ENCODE assay signal across 1 cellular context in the genomic region with DNA sequence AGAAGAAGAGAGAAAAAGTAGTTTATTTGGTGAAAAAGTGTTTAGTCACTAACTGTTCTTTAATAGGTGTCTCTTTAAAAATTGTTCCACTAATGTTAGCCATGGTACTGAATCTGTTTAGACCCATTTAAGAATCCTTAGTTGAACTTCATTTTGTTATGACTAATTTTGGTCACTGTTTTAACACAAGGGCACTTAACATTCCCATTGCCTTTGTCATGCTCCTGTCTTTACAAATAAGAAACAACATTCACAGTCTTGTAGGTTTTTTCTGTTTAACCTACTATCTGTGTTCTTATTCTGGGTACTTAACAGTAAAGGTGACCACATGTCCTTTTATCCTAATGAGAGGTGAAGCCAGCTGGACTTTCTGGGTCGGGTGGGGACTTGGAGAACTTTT.
TF ChIP-seq lines count a peak whose summit lies in the region.

No MANE protein-coding gene starts in this region.

TF ChIP-seq in GM23338, 12 proteins besides CTCF, POLR2A, EP300 and RAD21 (continued from another document):
- TF ChIP-seq, protein P1, sequence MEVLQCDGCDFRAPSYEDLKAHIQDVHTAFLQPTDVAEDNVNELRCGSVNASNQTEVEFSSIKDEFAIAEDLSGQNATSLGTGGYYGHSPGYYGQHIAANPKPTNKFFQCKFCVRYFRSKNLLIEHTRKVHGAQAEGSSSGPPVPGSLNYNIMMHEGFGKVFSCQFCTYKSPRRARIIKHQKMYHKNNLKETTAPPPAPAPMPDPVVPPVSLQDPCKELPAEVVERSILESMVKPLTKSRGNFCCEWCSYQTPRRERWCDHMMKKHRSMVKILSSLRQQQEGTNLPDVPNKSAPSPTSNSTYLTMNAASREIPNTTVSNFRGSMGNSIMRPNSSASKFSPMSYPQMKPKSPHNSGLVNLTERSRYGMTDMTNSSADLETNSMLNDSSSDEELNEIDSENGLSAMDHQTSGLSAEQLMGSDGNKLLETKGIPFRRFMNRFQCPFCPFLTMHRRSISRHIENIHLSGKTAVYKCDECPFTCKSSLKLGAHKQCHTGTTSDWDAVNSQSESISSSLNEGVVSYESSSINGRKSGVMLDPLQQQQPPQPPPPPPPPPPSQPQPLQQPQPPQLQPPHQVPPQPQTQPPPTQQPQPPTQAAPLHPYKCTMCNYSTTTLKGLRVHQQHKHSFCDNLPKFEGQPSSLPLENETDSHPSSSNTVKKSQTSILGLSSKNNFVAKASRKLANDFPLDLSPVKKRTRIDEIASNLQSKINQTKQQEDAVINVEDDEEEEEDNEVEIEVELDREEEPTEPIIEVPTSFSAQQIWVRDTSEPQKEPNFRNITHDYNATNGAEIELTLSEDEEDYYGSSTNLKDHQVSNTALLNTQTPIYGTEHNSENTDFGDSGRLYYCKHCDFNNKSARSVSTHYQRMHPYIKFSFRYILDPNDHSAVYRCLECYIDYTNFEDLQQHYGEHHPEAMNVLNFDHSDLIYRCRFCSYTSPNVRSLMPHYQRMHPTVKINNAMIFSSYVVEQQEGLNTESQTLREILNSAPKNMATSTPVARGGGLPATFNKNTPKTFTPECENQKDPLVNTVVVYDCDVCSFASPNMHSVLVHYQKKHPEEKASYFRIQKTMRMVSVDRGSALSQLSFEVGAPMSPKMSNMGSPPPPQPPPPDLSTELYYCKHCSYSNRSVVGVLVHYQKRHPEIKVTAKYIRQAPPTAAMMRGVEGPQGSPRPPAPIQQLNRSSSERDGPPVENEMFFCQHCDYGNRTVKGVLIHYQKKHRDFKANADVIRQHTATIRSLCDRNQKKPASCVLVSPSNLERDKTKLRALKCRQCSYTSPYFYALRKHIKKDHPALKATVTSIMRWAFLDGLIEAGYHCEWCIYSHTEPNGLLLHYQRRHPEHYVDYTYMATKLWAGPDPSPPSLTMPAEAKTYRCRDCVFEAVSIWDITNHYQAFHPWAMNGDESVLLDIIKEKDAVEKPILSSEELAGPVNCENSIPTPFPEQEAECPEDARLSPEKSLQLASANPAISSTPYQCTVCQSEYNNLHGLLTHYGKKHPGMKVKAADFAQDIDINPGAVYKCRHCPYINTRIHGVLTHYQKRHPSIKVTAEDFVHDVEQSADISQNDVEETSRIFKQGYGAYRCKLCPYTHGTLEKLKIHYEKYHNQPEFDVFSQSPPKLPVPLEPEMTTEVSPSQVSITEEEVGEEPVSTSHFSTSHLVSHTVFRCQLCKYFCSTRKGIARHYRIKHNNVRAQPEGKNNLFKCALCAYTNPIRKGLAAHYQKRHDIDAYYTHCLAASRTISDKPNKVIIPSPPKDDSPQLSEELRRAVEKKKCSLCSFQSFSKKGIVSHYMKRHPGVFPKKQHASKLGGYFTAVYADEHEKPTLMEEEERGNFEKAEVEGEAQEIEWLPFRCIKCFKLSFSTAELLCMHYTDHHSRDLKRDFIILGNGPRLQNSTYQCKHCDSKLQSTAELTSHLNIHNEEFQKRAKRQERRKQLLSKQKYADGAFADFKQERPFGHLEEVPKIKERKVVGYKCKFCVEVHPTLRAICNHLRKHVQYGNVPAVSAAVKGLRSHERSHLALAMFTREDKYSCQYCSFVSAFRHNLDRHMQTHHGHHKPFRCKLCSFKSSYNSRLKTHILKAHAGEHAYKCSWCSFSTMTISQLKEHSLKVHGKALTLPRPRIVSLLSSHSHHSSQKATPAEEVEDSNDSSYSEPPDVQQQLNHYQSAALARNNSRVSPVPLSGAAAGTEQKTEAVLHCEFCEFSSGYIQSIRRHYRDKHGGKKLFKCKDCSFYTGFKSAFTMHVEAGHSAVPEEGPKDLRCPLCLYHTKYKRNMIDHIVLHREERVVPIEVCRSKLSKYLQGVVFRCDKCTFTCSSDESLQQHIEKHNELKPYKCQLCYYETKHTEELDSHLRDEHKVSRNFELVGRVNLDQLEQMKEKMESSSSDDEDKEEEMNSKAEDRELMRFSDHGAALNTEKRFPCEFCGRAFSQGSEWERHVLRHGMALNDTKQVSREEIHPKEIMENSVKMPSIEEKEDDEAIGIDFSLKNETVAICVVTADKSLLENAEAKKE (CRISPR knock-in tag; IDR thresholded peaks at IDR 0.05) = no peak
- no peak for TF ChIP-seq CREB1 (CRISPR knock-in tag; IDR thresholded peaks at IDR 0.05; ENCODE audit: low read depth)
- no peak for TF ChIP-seq JUNB (IDR thresholded peaks at IDR 0.05; ENCODE audit: unreplicated experiment)
- no peak for TF ChIP-seq ZNF331 (CRISPR knock-in tag; IDR thresholded peaks at IDR 0.05; ENCODE audit: low read depth)
